In genomic region chr11:83004855-83005556, GRCh38 we compare ENCODE assay signal across 1 cellular context.
TF ChIP-seq lines count a peak whose summit lies in the region.

No MANE protein-coding gene starts in this region.

TF ChIP-seq in K562, 482 proteins besides CTCF, POLR2A, EP300 and RAD21 (continued from another document):
- TF ChIP-seq PURB (CRISPR knock-in tag; IDR thresholded peaks at IDR 0.05; ENCODE audit: low read depth): no peak
- TF ChIP-seq ZFX (CRISPR knock-in tag; IDR thresholded peaks at IDR 0.05): no peak
- no peak for TF ChIP-seq MCM2 (IDR thresholded peaks at IDR 0.05; ENCODE audit: low read depth)
- TF ChIP-seq KLF10 (CRISPR knock-in tag; IDR thresholded peaks at IDR 0.05): no peak
- TF ChIP-seq PCBP2 (IDR thresholded peaks at IDR 0.05; ENCODE audit: low read depth, low read length, poor library complexity, severe bottlenecking): no peak
- no peak for TF ChIP-seq ZNF778 (CRISPR knock-in tag; IDR thresholded peaks at IDR 0.05)
- no peak for TF ChIP-seq ZNF561 (CRISPR knock-in tag; conservative IDR thresholded peaks at IDR 0.05)
- TF ChIP-seq, protein P1, sequence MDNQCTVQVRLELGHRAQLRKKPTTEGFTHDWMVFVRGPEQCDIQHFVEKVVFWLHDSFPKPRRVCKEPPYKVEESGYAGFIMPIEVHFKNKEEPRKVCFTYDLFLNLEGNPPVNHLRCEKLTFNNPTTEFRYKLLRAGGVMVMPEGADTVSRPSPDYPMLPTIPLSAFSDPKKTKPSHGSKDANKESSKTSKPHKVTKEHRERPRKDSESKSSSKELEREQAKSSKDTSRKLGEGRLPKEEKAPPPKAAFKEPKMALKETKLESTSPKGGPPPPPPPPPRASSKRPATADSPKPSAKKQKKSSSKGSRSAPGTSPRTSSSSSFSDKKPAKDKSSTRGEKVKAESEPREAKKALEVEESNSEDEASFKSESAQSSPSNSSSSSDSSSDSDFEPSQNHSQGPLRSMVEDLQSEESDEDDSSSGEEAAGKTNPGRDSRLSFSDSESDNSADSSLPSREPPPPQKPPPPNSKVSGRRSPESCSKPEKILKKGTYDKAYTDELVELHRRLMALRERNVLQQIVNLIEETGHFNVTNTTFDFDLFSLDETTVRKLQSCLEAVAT (IDR thresholded peaks at IDR 0.05): no peak
- no peak for TF ChIP-seq TRIM28 (IDR thresholded peaks at IDR 0.05)
- TF ChIP-seq BCOR (IDR thresholded peaks at IDR 0.05): peak; percentile 85
- TF ChIP-seq, protein P2, sequence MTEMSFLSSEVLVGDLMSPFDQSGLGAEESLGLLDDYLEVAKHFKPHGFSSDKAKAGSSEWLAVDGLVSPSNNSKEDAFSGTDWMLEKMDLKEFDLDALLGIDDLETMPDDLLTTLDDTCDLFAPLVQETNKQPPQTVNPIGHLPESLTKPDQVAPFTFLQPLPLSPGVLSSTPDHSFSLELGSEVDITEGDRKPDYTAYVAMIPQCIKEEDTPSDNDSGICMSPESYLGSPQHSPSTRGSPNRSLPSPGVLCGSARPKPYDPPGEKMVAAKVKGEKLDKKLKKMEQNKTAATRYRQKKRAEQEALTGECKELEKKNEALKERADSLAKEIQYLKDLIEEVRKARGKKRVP (CRISPR knock-in tag; IDR thresholded peaks at IDR 0.05): no peak
- peak; percentile 93 for TF ChIP-seq RBM25 (IDR thresholded peaks at IDR 0.05; ENCODE audit: low read depth, low read length, severe bottlenecking)
- TF ChIP-seq CREB3 (tag; conservative IDR thresholded peaks at IDR 0.05; ENCODE audit: low read depth): no peak
- TF ChIP-seq HLTF (IDR thresholded peaks at IDR 0.05): no peak
- no peak for TF ChIP-seq SMC3 (conservative IDR thresholded peaks at IDR 0.05; ENCODE audit: insufficient read depth, low read depth, low read length)
- TF ChIP-seq CBX1 (IDR thresholded peaks at IDR 0.05; ENCODE audit: low read depth): 0 out of 2 replicates have a peak, but pooled peaks have one; percentile 23
- TF ChIP-seq HDAC2 (IDR thresholded peaks at IDR 0.05): 0 out of 2 replicates have a peak, but pooled peaks have one; percentile 31
TF ChIP-seq in K562: peak in this region for 8.
